ENCODE assay signal across 14 cellular contexts in genomic region chr12:105721051-105721825, GRCh38.
A peak's percentile ranks its signal among the peaks of the same experiment; 100 is the strongest.
DNase-seq lines count a peak whose midpoint lies in the region; ATAC-seq lines count a peak whose summit lies in the region.
"Had no signal": no experiment of that assay in that cellular context is flagged by ENCODE, and none has a peak within 500 bp of the region (broad histone marks: within the 10 kb centered on the region; RNA-seq: fewer than 3 reads in every experiment).

No MANE protein-coding gene starts in this region.

- DNase-seq in DMS153 (lab: John Stamatoyannopoulos, UW) = peak; percentile 66
- DNase-seq in NCI-H510A treated with DMSO at 0.1 percent for 48 hours (lab: John Stamatoyannopoulos, UW) = peak; percentile 73
- no peak for DNase-seq in right cardiac atrium
- DNase-seq in epidermal melanocyte (ENCODE audit: insufficient read length, low spot score) = no peak
- no peak for DNase-seq in CD8-positive, alpha-beta memory T cell
- DNase-seq in cardiac septum (ENCODE audit: low spot score) = no peak
- DNase-seq: BE2C; effector CD4-positive, alpha-beta T cell; immature natural killer cell; KG1 had no signal

- H3K27me3 Mint-ChIP-seq in CD8-positive, alpha-beta memory T cell = peaks cover 5 to 10% of the 10 kb centered on the region in 2 donors

- 82% methylated on average over 5 of the region's 5 CpGs for WGBS in right cardiac atrium

- no peaks in the 10 kb centered on the region for H3K36me3 ChIP-seq in CD8-positive, alpha-beta memory T cell (ENCODE audit: insufficient read depth, low read length)
- H3K36me3 ChIP-seq: BE2C had no signal

- no peaks in the 10 kb centered on the region for H3K27me3 ChIP-seq in right cardiac atrium (ENCODE audit: control insufficient read depth, insufficient read depth)
- no peaks in the 10 kb centered on the region for H3K27me3 ChIP-seq in CD8-positive, alpha-beta memory T cell (ENCODE audit: insufficient read depth, low read length, poor library complexity, severe bottlenecking)
- H3K27me3 ChIP-seq: BE2C had no signal

- no peaks in the 10 kb centered on the region for H3K9me3 ChIP-seq in right cardiac atrium (ENCODE audit: control insufficient read depth, low read length)
- no peaks in the 10 kb centered on the region for H3K9me3 ChIP-seq in CD8-positive, alpha-beta memory T cell (ENCODE audit: low read length)
- H3K9me3 ChIP-seq: BE2C had no signal

- H3K36me3 Mint-ChIP-seq in CD8-positive, alpha-beta memory T cell = no peaks in the 10 kb centered on the region
- H3K36me3 Mint-ChIP-seq: immature natural killer cell; stimulated activated effector memory CD8-positive, alpha-beta T cell treated with anti-CD3 and anti-CD28 coated beads, Interleukin-12 subunit alpha, Interleukin-12 subunit beta, amount 100 ng/mL, for 72 hours had no signal

- no peak overlapping the region for H3K27ac ChIP-seq in right cardiac atrium (ENCODE audit: low read length)
- H3K27ac ChIP-seq in CD8-positive, alpha-beta memory T cell (ENCODE audit: low read depth, low read length) = no peak overlapping the region
- H3K27ac ChIP-seq: SK-N-MC had no signal

- H3K4me3 Mint-ChIP-seq in CD8-positive, alpha-beta memory T cell = no peak overlapping the region
- H3K4me3 Mint-ChIP-seq: immature natural killer cell; stimulated activated effector memory CD8-positive, alpha-beta T cell treated with anti-CD3 and anti-CD28 coated beads, Interleukin-12 subunit alpha, Interleukin-12 subunit beta, amount 100 ng/mL, for 72 hours had no signal

- peaks cover 0 to 8% (median 2%) of the 10 kb centered on the region in 5 donors for H3K9me3 Mint-ChIP-seq in CD8-positive, alpha-beta memory T cell
- H3K9me3 Mint-ChIP-seq: stimulated activated effector memory CD8-positive, alpha-beta T cell treated with anti-CD3 and anti-CD28 coated beads, Interleukin-12 subunit alpha, Interleukin-12 subunit beta, amount 100 ng/mL, for 72 hours had no signal

- H3K4me1 Mint-ChIP-seq in CD8-positive, alpha-beta memory T cell = no peaks in the 10 kb centered on the region
- H3K4me1 Mint-ChIP-seq: immature natural killer cell; stimulated activated effector memory CD8-positive, alpha-beta T cell treated with anti-CD3 and anti-CD28 coated beads, Interleukin-12 subunit alpha, Interleukin-12 subunit beta, amount 100 ng/mL, for 72 hours had no signal

- CTCF ChIA-PET in CD8-positive, alpha-beta memory T cell (lab: Charles Lee) = no interaction called here

- POLR2A ChIA-PET in CD8-positive, alpha-beta memory T cell (lab: Charles Lee) = no interaction called here

- intact Hi-C loops in right cardiac atrium (cut with DNase I) = no loop called here
- intact Hi-C loops in cardiac septum (cut with DNase I) = no loop called here

- H3K27ac Mint-ChIP-seq in CD8-positive, alpha-beta memory T cell = no peak overlapping the region
- H3K27ac Mint-ChIP-seq: immature natural killer cell; stimulated activated effector memory CD8-positive, alpha-beta T cell treated with anti-CD3 and anti-CD28 coated beads, Interleukin-12 subunit alpha, Interleukin-12 subunit beta, amount 100 ng/mL, for 72 hours had no signal

- ATAC-seq in GM19395 (IDR thresholded peaks at IDR 0.05; ENCODE audit: unreplicated experiment) (peak; percentile 88), HG03064 (IDR thresholded peaks at IDR 0.05; ENCODE audit: low read depth, unreplicated experiment) (peak; percentile 75), right cardiac atrium (no peak)
- ATAC-seq: stimulated activated effector memory CD8-positive, alpha-beta T cell treated with anti-CD3 and anti-CD28 coated beads, Interleukin-12 subunit alpha, Interleukin-12 subunit beta, amount 100 ng/mL, for 72 hours had no signal

- no peak overlapping the region for H3K4me3 ChIP-seq in right cardiac atrium (ENCODE audit: low read length)
- H3K4me3 ChIP-seq in CD8-positive, alpha-beta memory T cell (ENCODE audit: low read length) = no peak overlapping the region
- H3K4me3 ChIP-seq: SK-N-MC had no signal

- no peaks in the 10 kb centered on the region for H3K4me1 ChIP-seq in right cardiac atrium (ENCODE audit: control insufficient read depth, insufficient read depth, low read length)
- no peaks in the 10 kb centered on the region for H3K4me1 ChIP-seq in CD8-positive, alpha-beta memory T cell (ENCODE audit: insufficient read depth, low read length)
- H3K4me1 ChIP-seq: BE2C had no signal

Comparison
In these comparisons a context has a peak if more than half of its experiments do, and no peak if none do; other contexts are left out.
1. DNase-seq: peak in DMS153 (single experiment) and NCI-H510A treated with DMSO at 0.1 percent for 48 hours (single experiment); none in right cardiac atrium (0 of 3), epidermal melanocyte (single experiment), CD8-positive, alpha-beta memory T cell (0 of 5) and cardiac septum (single experiment).
2. ATAC-seq: peak in GM19395 (single experiment) and HG03064 (single experiment); none in right cardiac atrium (0 of 2).